8 cellular contexts compared by ENCODE assay signal in genomic region chr12:752673-753400, GRCh38. TPM values are rescaled to one million over a fixed set of nuclear protein-coding genes. Genes with fewer than 3 reads are reported as not detected.
A peak's percentile ranks its signal among the peaks of the same experiment; 100 is the strongest.
DNase-seq lines count a peak whose midpoint lies in the region; ATAC-seq, FAIRE-seq and TF ChIP-seq lines count a peak whose summit lies in the region.

No MANE protein-coding gene starts in this region.

- H3K36me3 ChIP-seq in A673 (ENCODE audit: insufficient read depth, low read length, poor library complexity, severe bottlenecking) (no peaks in the 10 kb centered on the region), OCI-LY7 (ENCODE audit: insufficient read depth, low read length) (peaks cover 36% of the 10 kb centered on the region), adipocyte (ENCODE audit: control insufficient read depth, insufficient read depth, low read length, severe bottlenecking) (no peaks in the 10 kb centered on the region), left ventricle myocardium inferior (no peaks in the 10 kb centered on the region), psoas muscle (ENCODE audit: insufficient read depth in 1 of 2, low read depth in 1 of 2) (no peaks in the 10 kb centered on the region)

- no peaks in the 10 kb centered on the region for H3K9me2 ChIP-seq in OCI-LY7 (ENCODE audit: insufficient read depth, low read length)

- DNase-seq in A673 (ENCODE audit: low spot score) (peak; percentile 32), GM12892 (ENCODE audit: insufficient read length) (peak; percentile 34), OCI-LY7 (ENCODE audit: low spot score) (peak; percentile 72), adipocyte (ENCODE audit: low read depth) (peak; percentile 81), left ventricle myocardium inferior (peak; percentile 57), psoas muscle (peak; percentile 75 to 86), NCI-H526 treated with DMSO at 0.1 percent for 48 hours (lab: John Stamatoyannopoulos, UW) (no peak)

- H2AFZ ChIP-seq in OCI-LY7 (ENCODE audit: low read length), result peak overlapping the region; percentile 20; the same call in 1 of the 2 replicates

- peaks cover 23% of the 10 kb centered on the region for H3K4me1 ChIP-seq in A673 (ENCODE audit: insufficient read depth, low read length, poor library complexity, severe bottlenecking)
- H3K4me1 ChIP-seq in OCI-LY7 (ENCODE audit: insufficient read depth, low read length, poor library complexity, severe bottlenecking), result peaks cover 40% of the 10 kb centered on the region
- H3K4me1 ChIP-seq in adipocyte (ENCODE audit: control insufficient read depth, insufficient read depth, low read length), result peaks cover 21% of the 10 kb centered on the region
- peaks cover 75% of the 10 kb centered on the region for H3K4me1 ChIP-seq in left ventricle myocardium inferior
- H3K4me1 ChIP-seq in psoas muscle, result peaks cover 38% of the 10 kb centered on the region

- H3K4me3 ChIP-seq in A673 (ENCODE audit: low read depth, low read length, poor library complexity, severe bottlenecking) (peak overlapping the region; percentile 92), OCI-LY7 (ENCODE audit: low read depth, low read length, poor library complexity, severe bottlenecking) (peak overlapping the region; percentile 87), adipocyte (ENCODE audit: low read length) (peak overlapping the region; percentile 94), left ventricle myocardium inferior (peak overlapping the region; percentile 92), psoas muscle (peak overlapping the region; percentile 96)

- H3K9me3 ChIP-seq in A673 (ENCODE audit: low read depth, low read length, poor library complexity, severe bottlenecking) (no peaks in the 10 kb centered on the region), OCI-LY7 (ENCODE audit: low read length) (no peaks in the 10 kb centered on the region), adipocyte (ENCODE audit: control insufficient read depth, low read length) (no peaks in the 10 kb centered on the region), left ventricle myocardium inferior (replicated peaks) (no peaks in the 10 kb centered on the region), psoas muscle (no peaks in the 10 kb centered on the region)

- ATAC-seq in HG02884 (IDR thresholded peaks at IDR 0.05; ENCODE audit: unreplicated experiment), result peak; percentile 15
- peak; percentile 64 to 71 (median 69) for ATAC-seq in psoas muscle

- POLR2A ChIA-PET in A673 (lab: Charles Lee; ENCODE audit: low non-redundant PET) (no interaction called here), OCI-LY7 (lab: Charles Lee) (interaction anchor here (0.5 to 3.8 kb wide), 5 partner anchors 15 to 1158 kb away, joined by 3 to 34 read pairs (median 5); no protein-coding TSS in a partner anchor)

- H3K4me2 ChIP-seq in OCI-LY7 (ENCODE audit: low read length), result peak overlapping the region; percentile 96

- H3K27ac ChIP-seq in A673 (ENCODE audit: low read depth, low read length, poor library complexity, severe bottlenecking), result peak overlapping the region; percentile 91
- peak overlapping the region; percentile 75 for H3K27ac ChIP-seq in OCI-LY7 (ENCODE audit: low read depth, low read length, poor library complexity, severe bottlenecking)
- H3K27ac ChIP-seq in left ventricle myocardium inferior (replicated peaks), result peak overlapping the region; percentile 99
- peak overlapping the region; percentile 95 for H3K27ac ChIP-seq in psoas muscle

- TF ChIP-seq CTCF in A673 (conservative IDR thresholded peaks at IDR 0.05; ENCODE audit: low read depth, low read length) (no peak; the same call in 1 of the 2 replicates), OCI-LY7 (conservative IDR thresholded peaks at IDR 0.05; ENCODE audit: low read length) (peak; percentile 31; the same call in 1 of the 2 replicates), left ventricle myocardium inferior (IDR thresholded peaks at IDR 0.05; ENCODE audit: borderline replicate concordance) (peak; percentile 50), psoas muscle (IDR thresholded peaks at IDR 0.05) (peak; percentile 33)

- FAIRE-seq in GM12892 (lab: Jason Lieb, UNC), result peak; percentile 62

- intact Hi-C loops in A673 (cut with micrococcal nuclease; ENCODE audit: unreplicated experiment) (loop anchor here (5.0 to 10.0 kb wide), 2 partner anchors 59 to 842 kb away; partner anchors contain the start of gene FBXL14), OCI-LY7 (cut with micrococcal nuclease; ENCODE audit: unreplicated experiment) (loop anchor here (2.0 to 10.0 kb wide), 2 partner anchors 238 to 842 kb away; partner anchors contain the start of genes ERC1 and FBXL14), left ventricle myocardium inferior (cut with micrococcal nuclease) (loop anchor here (5.0 to 10.0 kb wide), 2 partner anchors 59 to 108 kb away; no protein-coding TSS in a partner anchor), psoas muscle (cut with DNase I) (loop anchor here (2.0 to 10.0 kb wide), 5 partner anchors 36 to 192 kb away; partner anchors contain the start of gene RAD52 (in 1 of the 2))

- peaks cover 30% of the 10 kb centered on the region for H4K20me1 ChIP-seq in OCI-LY7 (ENCODE audit: insufficient read depth, low read length)

- 0 to 1% (median 0%) methylated on average over 35 to 86 of the region's 86 CpGs for WGBS in psoas muscle, 3 donors

- CTCF ChIA-PET in A673 (lab: Charles Lee), result interaction anchor here (1.7 kb wide), 1 partner anchor 61 kb away, joined by 19 read pairs; no protein-coding TSS in a partner anchor
- CTCF ChIA-PET in OCI-LY7 (lab: Charles Lee; ENCODE audit: unreplicated experiment), result interaction anchor here (0.5 kb wide), 1 partner anchor 138 kb away, joined by 3 read pairs; no protein-coding TSS in a partner anchor

- H3K27me3 ChIP-seq in A673 (replicated peaks; ENCODE audit: insufficient read depth, low read depth, low read length, poor library complexity), result no peaks in the 10 kb centered on the region
- no peaks in the 10 kb centered on the region for H3K27me3 ChIP-seq in adipocyte (replicated peaks; ENCODE audit: control insufficient read depth, insufficient read depth, low read length)
- H3K27me3 ChIP-seq in left ventricle myocardium inferior (ENCODE audit: low read depth), result no peaks in the 10 kb centered on the region
- no peaks in the 10 kb centered on the region for H3K27me3 ChIP-seq in psoas muscle (ENCODE audit: insufficient read depth in 3 of 3, low read length in 2 of 3)

- peak; percentile 16; the same call in 1 of the 2 replicates for TF ChIP-seq POLR2A in GM12892 (IDR thresholded peaks at IDR 0.05; ENCODE audit: low read depth, low read length)

- BruUV-seq in A673 (replicated peaks; lab: Mats Ljungman, UMichigan) (no TSS peak), OCI-LY7 (replicated peaks; lab: Mats Ljungman, UMichigan) (no TSS peak)

- peak overlapping the region; percentile 92 for H3K9ac ChIP-seq in adipocyte (ENCODE audit: low read length)

- peaks cover 50% of the 10 kb centered on the region for H3K79me2 ChIP-seq in OCI-LY7 (ENCODE audit: insufficient read depth, low read depth, low read length)

RNA-seq across cellular contexts. Expression of gene WNK1, which starts 0.5 kb away (rescaled TPM):
- 155 and 161 TPM in 2 replicates for total RNA-seq in A673 (2021)
- polyA plus RNA-seq in GM12892 (2012; ENCODE audit: missing spikeins), result 83.8 TPM
- 66.4 and 84.1 TPM in 2 replicates for total RNA-seq in OCI-LY7 (2014; rRNA removed; shearing (Covaris generic))
- total RNA-seq in OCI-LY7 (2022), result 131 and 135 TPM in 2 replicates
- total RNA-seq in left ventricle myocardium inferior, result 289 TPM
- total RNA-seq in psoas muscle, result 100 to 1,000 TPM; 230 to 272 (median 245) TPM
- 100 to 1,000 TPM in 1 of 3 donors, 10 to 100 TPM in 2; 40.7 to 142 (median 51.5) TPM for polyA plus RNA-seq in psoas muscle
